ENCODE assay signal across 1 cellular context in genomic region chr14:23933706-23934105, GRCh38.
TF ChIP-seq lines count a peak whose summit lies in the region.

No MANE protein-coding gene starts in this region.

TF ChIP-seq in GM23338, 12 proteins besides CTCF, POLR2A, EP300 and RAD21 (continued from another document):
- TF ChIP-seq ZNF462 (CRISPR knock-in tag; IDR thresholded peaks at IDR 0.05) (no peak), EZH2 (IDR thresholded peaks at IDR 0.05; ENCODE audit: low read depth, unreplicated experiment) (no peak), ZNF331 (CRISPR knock-in tag; IDR thresholded peaks at IDR 0.05; ENCODE audit: low read depth) (no peak), ZNF114 (CRISPR knock-in tag; IDR thresholded peaks at IDR 0.05) (no peak), NANOG (IDR thresholded peaks at IDR 0.05; ENCODE audit: borderline replicate concordance) (no peak), EZH2phosphoT487 (IDR thresholded peaks at IDR 0.05; ENCODE audit: unreplicated experiment) (no peak)
- TF ChIP-seq, protein P1, sequence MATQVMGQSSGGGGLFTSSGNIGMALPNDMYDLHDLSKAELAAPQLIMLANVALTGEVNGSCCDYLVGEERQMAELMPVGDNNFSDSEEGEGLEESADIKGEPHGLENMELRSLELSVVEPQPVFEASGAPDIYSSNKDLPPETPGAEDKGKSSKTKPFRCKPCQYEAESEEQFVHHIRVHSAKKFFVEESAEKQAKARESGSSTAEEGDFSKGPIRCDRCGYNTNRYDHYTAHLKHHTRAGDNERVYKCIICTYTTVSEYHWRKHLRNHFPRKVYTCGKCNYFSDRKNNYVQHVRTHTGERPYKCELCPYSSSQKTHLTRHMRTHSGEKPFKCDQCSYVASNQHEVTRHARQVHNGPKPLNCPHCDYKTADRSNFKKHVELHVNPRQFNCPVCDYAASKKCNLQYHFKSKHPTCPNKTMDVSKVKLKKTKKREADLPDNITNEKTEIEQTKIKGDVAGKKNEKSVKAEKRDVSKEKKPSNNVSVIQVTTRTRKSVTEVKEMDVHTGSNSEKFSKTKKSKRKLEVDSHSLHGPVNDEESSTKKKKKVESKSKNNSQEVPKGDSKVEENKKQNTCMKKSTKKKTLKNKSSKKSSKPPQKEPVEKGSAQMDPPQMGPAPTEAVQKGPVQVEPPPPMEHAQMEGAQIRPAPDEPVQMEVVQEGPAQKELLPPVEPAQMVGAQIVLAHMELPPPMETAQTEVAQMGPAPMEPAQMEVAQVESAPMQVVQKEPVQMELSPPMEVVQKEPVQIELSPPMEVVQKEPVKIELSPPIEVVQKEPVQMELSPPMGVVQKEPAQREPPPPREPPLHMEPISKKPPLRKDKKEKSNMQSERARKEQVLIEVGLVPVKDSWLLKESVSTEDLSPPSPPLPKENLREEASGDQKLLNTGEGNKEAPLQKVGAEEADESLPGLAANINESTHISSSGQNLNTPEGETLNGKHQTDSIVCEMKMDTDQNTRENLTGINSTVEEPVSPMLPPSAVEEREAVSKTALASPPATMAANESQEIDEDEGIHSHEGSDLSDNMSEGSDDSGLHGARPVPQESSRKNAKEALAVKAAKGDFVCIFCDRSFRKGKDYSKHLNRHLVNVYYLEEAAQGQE (IDR thresholded peaks at IDR 0.05; ENCODE audit: unreplicated experiment) = no peak
